In the genomic region with DNA sequence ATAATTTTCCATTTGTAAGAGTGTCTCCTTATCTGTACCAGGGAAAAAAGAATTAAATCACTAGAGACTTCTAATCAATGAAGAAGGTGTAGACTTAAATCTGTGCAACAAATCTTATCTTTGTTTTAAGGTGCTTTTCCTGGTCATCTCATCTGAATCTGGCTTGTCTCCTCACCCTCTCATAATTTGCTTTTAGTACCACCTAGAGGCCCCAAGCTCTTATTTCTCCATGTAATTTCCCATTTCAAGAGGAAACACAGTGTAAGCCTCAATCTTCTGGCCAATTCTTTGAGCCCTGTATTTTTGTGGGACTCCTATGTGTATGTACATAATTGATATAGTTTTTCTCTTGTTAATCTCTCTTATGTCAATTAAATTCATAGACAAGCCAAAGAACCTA, we compare ENCODE assay signal across 20 cellular contexts.
DNase-seq lines count a peak whose midpoint lies in the region; TF ChIP-seq lines count a peak whose summit lies in the region.
"Had no signal": no experiment of that assay in that cellular context is flagged by ENCODE, and none has a peak within 500 bp of the region (broad histone marks: within the 10 kb centered on the region; RNA-seq: fewer than 3 reads in every experiment).

No MANE protein-coding gene starts in this region.

- no peaks in the 10 kb centered on the region for H3K36me3 Mint-ChIP-seq in neural progenitor cell
- H3K36me3 Mint-ChIP-seq: activated naive CD4-positive, alpha-beta T cell treated with anti-CD3 and anti-CD28 coated beads, Interleukin-2, amount 10 ng/mL, durations not matched to agents 7 days and 5 days; naive B cell; type B pancreatic cell had no signal

- DNase-seq in NCI-H1417 (lab: John Stamatoyannopoulos, UW) (peak in 2 of 3 experiments; percentile 29 to 63), NCI-H1417 treated with DMSO at 0.1 percent for 48 hours (lab: John Stamatoyannopoulos, UW) (no peak), NCI-H1105 (lab: John Stamatoyannopoulos, UW) (peak; percentile 7), SK-MEL-5 (ENCODE audit: low read depth, low spot score) (peak; percentile 55), neural progenitor cell (ENCODE audit: low spot score) (no peak), posterior cingulate gyrus (no peak), NCI-H2171 (lab: John Stamatoyannopoulos, UW) (no peak), substantia nigra (lab: John Stamatoyannopoulos, UW) (no peak)
- DNase-seq: 8988T; activated naive CD4-positive, alpha-beta T cell treated with anti-CD3 and anti-CD28 coated beads, Interleukin-2, amount 10 ng/mL, durations not matched to agents 7 days and 5 days; activated T-cell treated with anti-CD3 and anti-CD28 coated beads, Interleukin-2, amount 50 U/mL, for 1 hour; CD4-positive, alpha-beta T cell; GOT3; left ventricle myocardium superior; naive B cell; NCI-H2029 treated with DMSO at 0.1 percent for 48 hours; SK-N-SH; stimulated activated naive CD4-positive, alpha-beta T cell had no signal

- H3K27ac ChIP-seq in neural progenitor cell (no peak overlapping the region), substantia nigra (ENCODE audit: low read depth, low read length, poor library complexity, severe bottlenecking) (no peak overlapping the region)
- H3K27ac ChIP-seq: coronary artery had no signal

- no peaks in the 10 kb centered on the region for H3K27me3 ChIP-seq in neural progenitor cell

- no peaks in the 10 kb centered on the region for H4K20me1 ChIP-seq in neural progenitor cell (ENCODE audit: low read depth)

- no peaks in the 10 kb centered on the region for H3K9me3 Mint-ChIP-seq in neural progenitor cell
- H3K9me3 Mint-ChIP-seq: CD4-positive, alpha-beta T cell; type B pancreatic cell had no signal

- no peaks in the 10 kb centered on the region for H3K4me1 Mint-ChIP-seq in neural progenitor cell
- H3K4me1 Mint-ChIP-seq: activated naive CD4-positive, alpha-beta T cell treated with anti-CD3 and anti-CD28 coated beads, Interleukin-2, amount 10 ng/mL, durations not matched to agents 7 days and 5 days; naive B cell had no signal

- H2AFZ ChIP-seq in neural progenitor cell (replicated peaks) = no peak overlapping the region

- intact Hi-C loops in posterior cingulate gyrus (cut with DNase I) = no loop called here

- no peaks in the 10 kb centered on the region for H3K79me2 ChIP-seq in neural progenitor cell (ENCODE audit: low read depth)

- H3K4me3 ChIP-seq in neural progenitor cell = no peak overlapping the region
- H3K4me3 ChIP-seq: coronary artery had no signal

- no peaks in the 10 kb centered on the region for H3F3A ChIP-seq in neural progenitor cell (ENCODE audit: low read depth)

- no peaks in the 10 kb centered on the region for H3K9me3 ChIP-seq in neural progenitor cell (ENCODE audit: low read depth)
- H3K9me3 ChIP-seq: SK-N-SH had no signal

- H3K4me1 ChIP-seq in neural progenitor cell = no peaks in the 10 kb centered on the region

- no peaks in the 10 kb centered on the region for H3K27me3 Mint-ChIP-seq in neural progenitor cell (ENCODE audit: insufficient read depth, low read depth)
- H3K27me3 Mint-ChIP-seq: activated naive CD4-positive, alpha-beta T cell treated with anti-CD3 and anti-CD28 coated beads, Interleukin-2, amount 10 ng/mL, durations not matched to agents 7 days and 5 days; CD4-positive, alpha-beta T cell; naive B cell; type B pancreatic cell had no signal

- in situ Hi-C loops in SK-MEL-5 (cut with HindIII; ENCODE audit: low pct_unique_long_range_greater_than_20kb, low sequenced_read_pairs) = no loop called here

- no peak overlapping the region for H3K4me2 ChIP-seq in neural progenitor cell
- H3K4me2 ChIP-seq: SK-N-SH had no signal

- no peak overlapping the region for H3K4me3 Mint-ChIP-seq in neural progenitor cell
- H3K4me3 Mint-ChIP-seq: activated naive CD4-positive, alpha-beta T cell treated with anti-CD3 and anti-CD28 coated beads, Interleukin-2, amount 10 ng/mL, durations not matched to agents 7 days and 5 days; CD4-positive, alpha-beta T cell; naive B cell; type B pancreatic cell had no signal

- no peaks in the 10 kb centered on the region for H3K36me3 ChIP-seq in neural progenitor cell

- H3K27ac Mint-ChIP-seq in neural progenitor cell = no peak overlapping the region
- H3K27ac Mint-ChIP-seq: activated naive CD4-positive, alpha-beta T cell treated with anti-CD3 and anti-CD28 coated beads, Interleukin-2, amount 10 ng/mL, durations not matched to agents 7 days and 5 days; CD4-positive, alpha-beta T cell; naive B cell; type B pancreatic cell had no signal

- H3K9ac ChIP-seq in neural progenitor cell = no peak overlapping the region
- H3K9ac ChIP-seq: SK-N-SH had no signal

- TF ChIP-seq CTCF in neural progenitor cell (IDR thresholded peaks at IDR 0.05) = peak; percentile 38

Comparison
In these comparisons a context has a peak if more than half of its experiments do, and no peak if none do; other contexts are left out.
1. DNase-seq: peak in NCI-H1417 (2 of 3), NCI-H1105 (single experiment) and SK-MEL-5 (single experiment); none in NCI-H1417 treated with DMSO at 0.1 percent for 48 hours (single experiment), neural progenitor cell (single experiment), posterior cingulate gyrus (0 of 10), NCI-H2171 (single experiment) and substantia nigra (0 of 49).